8 cellular contexts compared by ENCODE assay signal in the genomic region with DNA sequence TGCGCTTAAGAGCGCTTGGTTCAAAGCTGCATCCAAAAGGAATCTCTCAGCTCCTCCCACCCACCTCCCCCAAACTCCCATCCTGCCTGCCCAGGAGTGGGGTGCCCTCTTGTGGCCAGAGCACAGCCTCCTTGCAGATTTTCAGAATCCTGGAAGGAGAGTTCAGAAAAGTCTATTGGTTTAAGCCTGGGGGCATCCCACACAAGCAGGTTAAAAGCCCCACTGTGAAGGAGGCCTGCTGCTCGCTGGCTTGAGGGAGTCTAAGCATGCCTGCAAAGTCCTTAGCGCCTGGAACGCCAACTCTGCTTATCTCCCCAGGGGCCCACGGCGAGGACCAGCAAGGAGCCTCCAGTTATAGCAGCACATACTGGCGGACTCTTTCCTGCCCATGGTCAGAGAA.
DNase-seq lines count a peak whose midpoint lies in the region; ATAC-seq and TF ChIP-seq lines count a peak whose summit lies in the region.

No MANE protein-coding gene starts in this region.

- TF ChIP-seq CTCF in BE2C (IDR thresholded peaks at IDR 0.05; ENCODE audit: low read depth, low read length) (peak; percentile 49), PC-9 (conservative IDR thresholded peaks at IDR 0.05) (peak; percentile 60)

- H3K79me2 ChIP-seq in PC-9 (ENCODE audit: low read depth): no peaks in the 10 kb centered on the region

- H3K36me3 ChIP-seq in BE2C: no peaks in the 10 kb centered on the region
- no peaks in the 10 kb centered on the region for H3K36me3 ChIP-seq in PC-9 (ENCODE audit: low read depth)
- H3K36me3 ChIP-seq in iPS DF 6.9 (ENCODE audit: control insufficient read depth, insufficient read depth, low read length): no peaks in the 10 kb centered on the region

- H3K9me2 ChIP-seq in PC-9 (ENCODE audit: insufficient read depth): no peaks in the 10 kb centered on the region

- POLR2A ChIA-PET in PC-9 (lab: Charles Lee; ENCODE audit: unreplicated experiment): no interaction called here

- CTCF ChIA-PET in PC-9 (lab: Charles Lee): interaction anchor here (0.7 kb wide), 1 partner anchor 84 kb away, joined by 4 read pairs; no protein-coding TSS in a partner anchor

- H3K27me3 ChIP-seq in BE2C: no peaks in the 10 kb centered on the region
- H3K27me3 ChIP-seq in PC-9 (ENCODE audit: insufficient read depth, low read depth): peaks cover 38% of the 10 kb centered on the region
- no peaks in the 10 kb centered on the region for H3K27me3 ChIP-seq in iPS DF 6.9 (ENCODE audit: control insufficient read depth, insufficient read depth, low read length)

- no peaks in the 10 kb centered on the region for H3F3A ChIP-seq in PC-9 (ENCODE audit: insufficient read depth, low read depth)

- H3K4me1 ChIP-seq in BE2C: no peaks in the 10 kb centered on the region
- no peaks in the 10 kb centered on the region for H3K4me1 ChIP-seq in PC-9 (replicated peaks; ENCODE audit: insufficient read depth)
- H3K4me1 ChIP-seq in iPS DF 6.9 (ENCODE audit: control insufficient read depth, insufficient read depth, low read length): peaks cover 2% of the 10 kb centered on the region; the same call in 1 of the 2 replicates

- DNase-seq in BE2C (peak; percentile 34), GM19238 (ENCODE audit: insufficient read length, low spot score) (peak; percentile 23), PC-9 (peak in 1 of 2 experiments; percentile 21), iPS DF 6.9 (ENCODE audit: low read depth, low spot score) (peak; percentile 66), midbrain (lab: John Stamatoyannopoulos, UW) (no peak)

- H3K27ac ChIP-seq in PC-9 (no peak overlapping the region), iPS DF 6.9 (ENCODE audit: low read length) (no peak overlapping the region)

- no peak overlapping the region for H3K4me2 ChIP-seq in PC-9

- H3K9me3 ChIP-seq in BE2C (no peaks in the 10 kb centered on the region), PC-9 (ENCODE audit: insufficient read depth, low read depth) (no peaks in the 10 kb centered on the region; the same call in 1 of the 2 replicates), iPS DF 6.9 (ENCODE audit: control insufficient read depth, insufficient read depth, low read length) (no peaks in the 10 kb centered on the region)

- no peak for ATAC-seq in GM18909 (IDR thresholded peaks at IDR 0.05; ENCODE audit: poor library complexity, unreplicated experiment)
- ATAC-seq in GM18502 (IDR thresholded peaks at IDR 0.05; ENCODE audit: poor library complexity, unreplicated experiment): no peak
- ATAC-seq in GM21717 (IDR thresholded peaks at IDR 0.05; ENCODE audit: unreplicated experiment): no peak

- H2AFZ ChIP-seq in PC-9: no peak overlapping the region

- intact Hi-C loops in PC-9 (cut with micrococcal nuclease; ENCODE audit: unreplicated experiment): loop anchor here (5.0 kb wide), 1 partner anchor 304 kb away; no protein-coding TSS in a partner anchor

- WGBS in iPS DF 6.9 (ENCODE audit: insufficient coverage, insufficient read length): no CpG with 5 or more reads among the region's 8 CpGs

- H3K4me3 ChIP-seq in BE2C (ENCODE audit: low read depth, low read length) (no peak overlapping the region), PC-9 (no peak overlapping the region), iPS DF 6.9 (ENCODE audit: low read length) (no peak overlapping the region)

- no TSS peak for BruUV-seq in PC-9 (replicated peaks; lab: Mats Ljungman, UMichigan)

- no peaks in the 10 kb centered on the region for H4K20me1 ChIP-seq in PC-9 (ENCODE audit: insufficient read depth)
